ENCODE assay signal across 1 cellular context in the genomic region with DNA sequence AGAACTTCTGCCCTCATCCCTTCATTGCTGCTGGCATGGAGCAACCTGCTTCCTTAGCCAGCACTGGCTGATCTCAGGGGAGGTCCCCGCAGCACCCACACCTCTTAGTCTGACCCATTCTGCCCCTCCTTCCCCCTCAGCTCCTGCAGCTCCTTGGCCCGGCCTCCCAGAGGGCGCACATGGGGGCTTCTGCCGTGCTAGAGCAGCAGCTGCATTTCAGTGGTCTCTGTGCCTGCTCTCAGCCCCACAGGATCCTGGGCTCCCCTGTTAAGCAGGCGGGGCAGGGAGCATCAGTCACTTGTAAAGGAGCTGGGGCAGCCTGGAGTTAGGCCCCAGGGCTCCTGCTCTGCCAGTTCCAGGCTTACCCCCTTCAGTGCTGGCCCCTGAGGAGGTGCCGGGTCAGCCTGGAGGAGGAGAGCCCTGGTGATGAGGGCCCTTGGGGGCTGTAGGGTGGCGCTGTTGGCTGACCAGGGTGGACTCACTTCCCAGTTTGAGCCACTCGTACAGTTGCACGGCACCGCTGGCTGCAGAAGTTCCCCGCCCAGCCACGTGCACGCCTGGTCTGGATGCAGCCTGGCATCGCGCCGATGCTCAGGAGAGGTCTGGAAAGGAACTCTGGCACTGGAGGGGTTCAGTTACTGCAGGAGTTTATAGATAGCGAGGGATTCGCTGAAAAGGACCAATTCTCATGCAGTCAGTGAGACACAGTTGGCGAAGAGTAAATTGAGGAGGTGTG.
TF ChIP-seq lines count a peak whose summit lies in the region.

No MANE protein-coding gene starts in this region.

TF ChIP-seq in H1, 55 proteins besides CTCF, POLR2A, EP300 and RAD21 (continued from another document):
- TF ChIP-seq CTBP2 (IDR thresholded peaks at IDR 0.05; ENCODE audit: borderline replicate concordance, insufficient read depth, insufficient read length, low read length) (no peak), RBBP5 (IDR thresholded peaks at IDR 0.05; ENCODE audit: borderline replicate concordance, low read depth, low read length) (no peak), SIRT6 (IDR thresholded peaks at IDR 0.05; ENCODE audit: low read length) (no peak), RXRA (IDR thresholded peaks at IDR 0.05; ENCODE audit: insufficient read depth, low read depth, low read length) (no peak), SAP30 (IDR thresholded peaks at IDR 0.05; ENCODE audit: insufficient read depth, insufficient replicate concordance, low read length) (no peak), GABPA (IDR thresholded peaks at IDR 0.05; ENCODE audit: borderline replicate concordance, insufficient read depth, low read length) (no peak), SP2 (IDR thresholded peaks at IDR 0.05; ENCODE audit: low read length) (no peak), KDM1A (IDR thresholded peaks at IDR 0.05; ENCODE audit: borderline replicate concordance, low read length) (no peak), TCF12 (IDR thresholded peaks at IDR 0.05; ENCODE audit: low read depth, low read length) (no peak), CREB1 (IDR thresholded peaks at IDR 0.05) (no peak), POU5F1 (IDR thresholded peaks at IDR 0.05; ENCODE audit: low read depth, low read length) (no peak), SIX5 (IDR thresholded peaks at IDR 0.05; ENCODE audit: low read depth, low read length) (no peak), HDAC2 (IDR thresholded peaks at IDR 0.05; ENCODE audit: borderline replicate concordance in 1 of 2, low read depth in 2 of 2, low read length in 2 of 2) (no peak), GTF2F1 (IDR thresholded peaks at IDR 0.05; ENCODE audit: borderline replicate concordance, low read depth, low read length) (no peak)
